Comparison of ENCODE assay signal across 21 cellular contexts in the genomic region with DNA sequence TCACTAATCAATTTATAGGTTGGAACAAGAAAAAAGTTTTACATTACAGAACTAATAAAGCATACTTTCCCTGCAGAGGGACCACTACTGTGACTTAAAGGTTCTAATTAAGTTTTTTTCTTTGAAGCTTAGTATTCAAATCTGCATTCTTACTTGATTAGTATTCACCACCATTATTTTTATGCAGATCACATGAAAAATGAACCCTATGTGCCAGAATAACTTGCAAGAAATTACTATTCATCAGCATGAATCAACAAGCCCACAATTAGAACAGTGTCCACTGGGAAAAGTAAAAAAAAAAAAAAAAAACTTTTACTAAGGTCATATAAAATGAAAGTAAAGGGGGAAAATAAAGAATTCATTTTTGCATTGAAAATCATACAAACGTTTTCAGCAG.
A peak's percentile ranks its signal among the peaks of the same experiment; 100 is the strongest.
DNase-seq lines count a peak whose midpoint lies in the region; FAIRE-seq and TF ChIP-seq lines count a peak whose summit lies in the region.
"Had no signal": no experiment of that assay in that cellular context is flagged by ENCODE, and none has a peak within 500 bp of the region (broad histone marks: within the 10 kb centered on the region; RNA-seq: fewer than 3 reads in every experiment).

No MANE protein-coding gene starts in this region.

- FAIRE-seq in D721Med (lab: Jason Lieb, UNC), result no peak
- FAIRE-seq: A204.1, GM12878, H54 had no signal

- H3K36me3 ChIP-seq in GM23248 (ENCODE audit: low read depth), result no peaks in the 10 kb centered on the region
- H3K36me3 ChIP-seq in fibroblast of lung (ENCODE audit: control insufficient read depth, insufficient read depth, low read length), result no peaks in the 10 kb centered on the region

- peaks cover 28% of the 10 kb centered on the region for H3K4me1 ChIP-seq in GM23248 (ENCODE audit: insufficient read depth)
- H3K4me1 ChIP-seq in fibroblast of lung (ENCODE audit: control insufficient read depth, extremely low read depth, insufficient read depth, low read length), result no peaks in the 10 kb centered on the region

- in situ Hi-C loops in GM23248 (cut with MboI), result no loop called here

- CTCF ChIA-PET in RWPE1 (lab: Yijun Ruan, JAX), result no interaction called here

- peak; percentile 32 for DNase-seq in GM23248
- DNase-seq in astrocyte of the hippocampus (ENCODE audit: low read depth, low spot score), result peak; percentile 6
- DNase-seq in fibroblast of lung (ENCODE audit: low read depth in 2 of 2), result peak in 1 of 2 donors; percentile 53
- peak; percentile 13 for DNase-seq in stromal cell of bone marrow (ENCODE audit: low read depth)
- no peak for DNase-seq in occipital lobe (lab: John Stamatoyannopoulos, UW)
- no peak for DNase-seq in D721Med (ENCODE audit: insufficient read length, low spot score)
- DNase-seq in RWPE1 (ENCODE audit: low spot score), result no peak
- DNase-seq in NCI-H526 treated with DMSO at 0.1 percent for 48 hours (lab: John Stamatoyannopoulos, UW), result no peak
- DNase-seq: Calu3; CD4-positive, alpha-beta memory T cell; DMS 273 treated with DMSO at 0.1 percent for 48 hours; DMS53; DND-41; EL; HCEC 1CT had no signal

- peaks cover 23% of the 10 kb centered on the region; the same call in 1 of the 2 replicates for H3F3A ChIP-seq in GM23248 (ENCODE audit: insufficient read depth)

- H2AFZ ChIP-seq in GM23248 (no peak overlapping the region), fibroblast of lung (ENCODE audit: low read length) (no peak overlapping the region)
- H2AFZ ChIP-seq: GM23338 had no signal

- H3K4me3 ChIP-seq in GM23248 (peak overlapping the region; percentile 27; the same call in 1 of the 2 replicates), fibroblast of lung (replicated peaks in 1 of 4; ENCODE audit: control extremely low read depth in 1 of 4, insufficient read depth in 1 of 4, low read depth in 3 of 4, low read length in 4 of 4) (peak overlapping the region in 1 of 4 experiments; percentile 13)
- H3K4me3 ChIP-seq: BLaER1, GM12878, GM23338 had no signal

- POLR2A ChIA-PET in RWPE1 (lab: Yijun Ruan, JAX; ENCODE audit: low non-redundant PET), result no interaction called here

- WGBS in GM23248 (ENCODE audit: low coverage in 1 of 2, low lambda C conversion rate in 2 of 2, missing lambda C conversion rate in 2 of 2), 2 experiments, result 35 to 47% methylated on average over 1 of the region's 1 CpG

- TF ChIP-seq CTCF in fibroblast of lung (conservative IDR thresholded peaks at IDR 0.05 in 1 of 2, IDR thresholded peaks at IDR 0.05 in 1 of 2; ENCODE audit: low read depth in 1 of 2, low read length in 2 of 2) (no peak), D721Med (IDR thresholded peaks at IDR 0.05; ENCODE audit: insufficient read depth, missing control alignments) (no peak), RWPE1 (conservative IDR thresholded peaks at IDR 0.05; ENCODE audit: low read depth) (no peak)

- H3K9me2 ChIP-seq in GM23248 (ENCODE audit: insufficient read depth), result no peaks in the 10 kb centered on the region

- H3K79me2 ChIP-seq in GM23248 (ENCODE audit: insufficient read depth) (no peaks in the 10 kb centered on the region), fibroblast of lung (ENCODE audit: control insufficient read depth, insufficient read depth, low read length) (no peaks in the 10 kb centered on the region)

- no peaks in the 10 kb centered on the region for H4K20me1 ChIP-seq in GM23248 (ENCODE audit: insufficient read depth)
- no peaks in the 10 kb centered on the region for H4K20me1 ChIP-seq in fibroblast of lung (ENCODE audit: control insufficient read depth, extremely low read depth, insufficient read depth, low read length)
- H4K20me1 ChIP-seq: BLaER1 had no signal

- H3K9me3 ChIP-seq in GM23248 (ENCODE audit: low read depth) (no peaks in the 10 kb centered on the region), fibroblast of lung (ENCODE audit: control insufficient read depth, insufficient read depth, low read depth, low read length) (no peaks in the 10 kb centered on the region)

- H3K27ac ChIP-seq in GM23248, result no peak overlapping the region
- H3K27ac ChIP-seq in fibroblast of lung (ENCODE audit: insufficient read depth, low read length), result no peak overlapping the region
- no peak overlapping the region for H3K27ac ChIP-seq in RWPE1
- H3K27ac ChIP-seq: BLaER1, HL-60 had no signal

- no peak overlapping the region for H3K9ac ChIP-seq in GM23248
- H3K9ac ChIP-seq in fibroblast of lung (ENCODE audit: insufficient read depth, low read length), result no peak overlapping the region
- H3K9ac ChIP-seq: BLaER1 had no signal

- H3K4me2 ChIP-seq in GM23248 (ENCODE audit: unreplicated experiment) (peak overlapping the region; percentile 21), fibroblast of lung (ENCODE audit: extremely low read depth, insufficient read depth, low read length) (peak overlapping the region; percentile 4)
- H3K4me2 ChIP-seq: BLaER1, GM23338 had no signal

- H3K27me3 ChIP-seq in GM23248 (replicated peaks; ENCODE audit: insufficient read depth) (no peaks in the 10 kb centered on the region), fibroblast of lung (ENCODE audit: control insufficient read depth, insufficient read depth, low read length) (no peaks in the 10 kb centered on the region)
- H3K27me3 ChIP-seq: BLaER1 had no signal

Comparison
In these comparisons a context has a peak if more than half of its experiments do, and no peak if none do; other contexts are left out.
1. DNase-seq: peak in GM23248 (single experiment), astrocyte of the hippocampus (single experiment) and stromal cell of bone marrow (single experiment); none in occipital lobe (single experiment), D721Med (single experiment), RWPE1 (single experiment) and NCI-H526 treated with DMSO at 0.1 percent for 48 hours (single experiment).